ENCODE assay signal across 14 cellular contexts in the genomic region with DNA sequence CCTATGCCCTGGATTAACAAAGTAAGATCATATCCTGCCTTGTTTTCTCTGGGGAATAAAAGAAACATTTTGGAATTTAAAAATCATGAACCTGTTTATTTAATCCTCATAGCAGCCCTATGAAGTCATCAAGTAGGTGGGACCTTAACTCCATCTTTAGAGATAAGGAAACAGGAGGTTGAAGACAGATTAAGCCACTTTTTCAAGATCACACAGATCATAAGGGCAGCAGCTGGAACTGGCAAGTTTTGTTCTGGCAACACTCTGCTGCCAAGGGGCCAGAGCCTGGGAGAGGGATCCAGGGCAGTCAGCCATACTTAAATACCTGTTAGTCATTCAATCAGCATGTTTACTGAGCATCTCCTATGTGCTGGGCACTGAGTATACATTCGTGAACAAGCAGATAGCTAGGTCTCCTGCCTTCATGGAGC.
DNase-seq lines count a peak whose midpoint lies in the region; ATAC-seq and TF ChIP-seq lines count a peak whose summit lies in the region.
"Had no signal": no experiment of that assay in that cellular context is flagged by ENCODE, and none has a peak within 500 bp of the region (broad histone marks: within the 10 kb centered on the region; RNA-seq: fewer than 3 reads in every experiment).

No MANE protein-coding gene starts in this region.

- WGBS in psoas muscle, 3 donors: 57 to 73% (median 70%) methylated on average over 1 of the region's 1 CpG
- WGBS in spleen, 5 donors: 85 to 96% (median 89%) methylated on average over 1 of the region's 1 CpG

- no peak overlapping the region for H2AFZ ChIP-seq in fibroblast of lung (ENCODE audit: low read length)

- TF ChIP-seq POLR2A in spleen (IDR thresholded peaks at IDR 0.05): no peak

- H3K9ac ChIP-seq in fibroblast of lung (ENCODE audit: insufficient read depth, low read length): no peak overlapping the region

- in situ Hi-C loops in Caki2 (cut with HindIII; ENCODE audit: low pct_unique_long_range_greater_than_20kb, low sequenced_read_pairs): no loop called here

- H3K27ac ChIP-seq in fibroblast of lung (ENCODE audit: insufficient read depth, low read length) (no peak overlapping the region), psoas muscle (peak overlapping the region; percentile 47), spleen (no peak overlapping the region)
- H3K27ac ChIP-seq: foreskin keratinocyte, prostate gland had no signal

- TF ChIP-seq CTCF in fibroblast of lung (conservative IDR thresholded peaks at IDR 0.05 in 1 of 2, IDR thresholded peaks at IDR 0.05 in 1 of 2; ENCODE audit: low read depth in 1 of 2, low read length in 2 of 2) (no peak), psoas muscle (IDR thresholded peaks at IDR 0.05) (no peak), spleen (IDR thresholded peaks at IDR 0.05 in 8 of 11, conservative IDR thresholded peaks at IDR 0.05 in 3 of 11) (no peak)

- H3K79me2 ChIP-seq in fibroblast of lung (ENCODE audit: control insufficient read depth, insufficient read depth, low read length): no peaks in the 10 kb centered on the region

- no peaks in the 10 kb centered on the region for H3K9me3 ChIP-seq in fibroblast of lung (ENCODE audit: control insufficient read depth, insufficient read depth, low read depth, low read length)
- no peaks in the 10 kb centered on the region for H3K9me3 ChIP-seq in psoas muscle
- no peaks in the 10 kb centered on the region for H3K9me3 ChIP-seq in spleen
- H3K9me3 ChIP-seq: prostate gland had no signal

- intact Hi-C loops in psoas muscle (cut with DNase I) (no loop called here), posterior vena cava (cut with DNase I) (no loop called here), spleen (cut with DNase I; ENCODE audit: low total_unique reads) (no loop called here)

- H3K36me3 ChIP-seq in fibroblast of lung (ENCODE audit: control insufficient read depth, insufficient read depth, low read length) (no peaks in the 10 kb centered on the region), psoas muscle (ENCODE audit: insufficient read depth in 1 of 2, low read depth in 1 of 2) (no peaks in the 10 kb centered on the region), spleen (no peaks in the 10 kb centered on the region)
- H3K36me3 ChIP-seq: prostate gland had no signal

- H4K20me1 ChIP-seq in fibroblast of lung (ENCODE audit: control insufficient read depth, extremely low read depth, insufficient read depth, low read length): no peaks in the 10 kb centered on the region

- peak in 2 of 4 donors; percentile 21 to 22 for ATAC-seq in psoas muscle
- ATAC-seq in stimulated activated naive CD8-positive, alpha-beta T cell treated with anti-CD3 and anti-CD28 coated beads, Interleukin-15, Interleukin-2, amounts not matched to agents 100 U/mL and 50 U/mL, for 24 hours: no peak
- ATAC-seq: CD8-positive, alpha-beta T cell; foreskin keratinocyte; stimulated activated naive B cell treated with anti-CD40 and anti-IgM and Interleukin-4, amounts not matched to agents 10 μg/mL and 1 μg/mL and 100 μg/mL, for 72 hours had no signal

- H3K4me1 ChIP-seq in fibroblast of lung (ENCODE audit: control insufficient read depth, extremely low read depth, insufficient read depth, low read length) (no peaks in the 10 kb centered on the region), psoas muscle (peaks cover 8% of the 10 kb centered on the region), spleen (no peaks in the 10 kb centered on the region)
- H3K4me1 ChIP-seq: foreskin keratinocyte, prostate gland had no signal

- no peak overlapping the region for H3K4me3 ChIP-seq in fibroblast of lung (replicated peaks in 1 of 4; ENCODE audit: control extremely low read depth in 1 of 4, insufficient read depth in 1 of 4, low read depth in 3 of 4, low read length in 4 of 4)
- H3K4me3 ChIP-seq in psoas muscle: no peak overlapping the region
- H3K4me3 ChIP-seq in spleen: no peak overlapping the region
- H3K4me3 ChIP-seq: prostate gland had no signal

- H3K27me3 ChIP-seq in fibroblast of lung (ENCODE audit: control insufficient read depth, insufficient read depth, low read length) (no peaks in the 10 kb centered on the region), psoas muscle (ENCODE audit: insufficient read depth in 3 of 3, low read length in 2 of 3) (no peaks in the 10 kb centered on the region), spleen (replicated peaks in 1 of 7) (no peaks in the 10 kb centered on the region)

- DNase-seq in Caki2 (ENCODE audit: low read depth): peak; percentile 62
- DNase-seq in NCI-H446 treated with DMSO at 0.1 percent for 48 hours (lab: John Stamatoyannopoulos, UW): peak; percentile 13
- peak; percentile 14 to 77 for DNase-seq in fibroblast of lung (ENCODE audit: low read depth in 2 of 2)
- DNase-seq in psoas muscle: no peak
- no peak for DNase-seq in stimulated activated naive CD8-positive, alpha-beta T cell treated with anti-CD3 and anti-CD28 coated beads, Interleukin-15, Interleukin-2, amounts not matched to agents 100 U/mL and 50 U/mL, for 24 hours
- DNase-seq in posterior vena cava (ENCODE audit: low spot score): no peak
- no peak for DNase-seq in spleen
- DNase-seq in HuH-7.5 (ENCODE audit: low spot score): no peak
- DNase-seq: activated naive CD8-positive, alpha-beta T cell treated with anti-CD3 and anti-CD28 coated beads, Interleukin-2, amount 10 ng/mL, durations not matched to agents 7 days and 5 days; CD8-positive, alpha-beta T cell; foreskin keratinocyte; NCI-H1092; stimulated activated naive B cell treated with anti-CD40 and anti-IgM and Interleukin-4, amounts not matched to agents 10 μg/mL and 1 μg/mL and 100 μg/mL, for 72 hours had no signal

- H3K4me2 ChIP-seq in fibroblast of lung (ENCODE audit: extremely low read depth, insufficient read depth, low read length): no peak overlapping the region

Comparison
In these comparisons a context has a peak if more than half of its experiments do, and no peak if none do; other contexts are left out.
1. DNase-seq: peak in Caki2 (single experiment), NCI-H446 treated with DMSO at 0.1 percent for 48 hours (single experiment) and fibroblast of lung (2 of 2); none in psoas muscle (0 of 2), stimulated activated naive CD8-positive, alpha-beta T cell treated with anti-CD3 and anti-CD28 coated beads, Interleukin-15, Interleukin-2, amounts not matched to agents 100 U/mL and 50 U/mL, for 24 hours (single experiment), posterior vena cava (single experiment), spleen (single experiment) and HuH-7.5 (single experiment).